Comparison of ENCODE assay signal across 25 cellular contexts in genomic region chr10:128160335-128160734, GRCh38. TPM values are rescaled to one million over a fixed set of nuclear protein-coding genes. Genes with fewer than 3 reads are reported as not detected.
DNase-seq lines count a peak whose midpoint lies in the region; ATAC-seq, FAIRE-seq and TF ChIP-seq lines count a peak whose summit lies in the region.
"Had no signal": no experiment of that assay in that cellular context is flagged by ENCODE, and none has a peak within 500 bp of the region (broad histone marks: within the 10 kb centered on the region; RNA-seq: fewer than 3 reads in every experiment).

No MANE protein-coding gene starts in this region.

- peaks cover 15% of the 10 kb centered on the region for H3K4me1 ChIP-seq in DND-41 (ENCODE audit: insufficient read depth, low read length)
- H3K4me1 ChIP-seq in right cardiac atrium (ENCODE audit: control insufficient read depth, insufficient read depth, low read length), result no peaks in the 10 kb centered on the region
- H3K4me1 ChIP-seq: ascending aorta had no signal

- peak; percentile 35 for DNase-seq in SIG-M5 treated with dmso at 0.1 percent for 504 hours (lab: John Stamatoyannopoulos, UW; ENCODE audit: unreplicated experiment)
- no peak for DNase-seq in SIG-M5 (lab: John Stamatoyannopoulos, UW)
- peak; percentile 29 for DNase-seq in DND-41
- peak; percentile 77 for DNase-seq in NCI-H748 (lab: John Stamatoyannopoulos, UW; ENCODE audit: unreplicated experiment)
- DNase-seq in epithelial cell of esophagus (ENCODE audit: low read depth), result peak; percentile 8
- no peak for DNase-seq in GM12892 (ENCODE audit: insufficient read length)
- DNase-seq in right cardiac atrium, result no peak
- DNase-seq in iPS-NIHi11 (ENCODE audit: low spot score), result no peak
- DNase-seq: activated CD4-positive, alpha-beta T cell treated with anti-CD3 and anti-CD28 coated beads, Interleukin-2, amount 10 ng/mL, durations not matched to agents 7 days and 5 days; caudate nucleus; dermis blood vessel endothelial cell; KG1; mucosa of descending colon; NCI-H1694 treated with DMSO at 0.1 percent for 48 hours; ovary; SHP77; stimulated activated CD4-positive, alpha-beta T cell treated with anti-CD3 and anti-CD28 coated beads, Interleukin-2, amount 100 ng/mL, for 24 hours; SW 1271; T-helper 9 cell; WERI-Rb-1 had no signal

- no peaks in the 10 kb centered on the region for H3K9me3 ChIP-seq in DND-41 (ENCODE audit: insufficient read depth, low read length, severe bottlenecking)
- no peaks in the 10 kb centered on the region for H3K9me3 ChIP-seq in right cardiac atrium (ENCODE audit: control insufficient read depth, low read length)
- H3K9me3 ChIP-seq: ascending aorta, mucosa of descending colon, ovary had no signal

- no peaks in the 10 kb centered on the region for H3K79me2 ChIP-seq in DND-41 (ENCODE audit: insufficient read depth, low read length)

- whole genome bisulfite sequencing in right cardiac atrium, result 49% methylated on average over 6 of the region's 6 CpGs

- no peak for TF ChIP-seq CTCF in DND-41 (IDR thresholded peaks at IDR 0.05; ENCODE audit: borderline replicate concordance, extremely low read depth, low read length, poor library complexity, severe bottlenecking)
- no peak for TF ChIP-seq CTCF in epithelial cell of esophagus (IDR thresholded peaks at IDR 0.05; ENCODE audit: insufficient read depth, low read depth, low read length, missing control alignments)

- H3K27ac ChIP-seq in DND-41 (ENCODE audit: low read length) (no peak overlapping the region), right cardiac atrium (ENCODE audit: low read length) (no peak overlapping the region)
- H3K27ac ChIP-seq: ascending aorta, ovary, WERI-Rb-1 had no signal

- H3K4me2 ChIP-seq in DND-41 (ENCODE audit: insufficient read depth, low read length), result no peak overlapping the region

- H4K20me1 ChIP-seq in DND-41 (ENCODE audit: insufficient read depth, low read length), result no peaks in the 10 kb centered on the region

- no peaks in the 10 kb centered on the region for H3K36me3 ChIP-seq in DND-41 (ENCODE audit: insufficient read depth, low read length)
- H3K36me3 ChIP-seq: ascending aorta, ovary, WERI-Rb-1 had no signal

- H3K4me3 ChIP-seq in DND-41 (ENCODE audit: low read depth in 1 of 2, low read length in 2 of 2) (no peak overlapping the region), epithelial cell of esophagus (ENCODE audit: low read length) (no peak overlapping the region), right cardiac atrium (ENCODE audit: low read length) (no peak overlapping the region)
- H3K4me3 ChIP-seq: ascending aorta, lung, mucosa of descending colon, ovary had no signal

- H3K27me3 ChIP-seq in DND-41 (ENCODE audit: insufficient read depth, low read length, poor library complexity), result no peaks in the 10 kb centered on the region
- no peaks in the 10 kb centered on the region for H3K27me3 ChIP-seq in right cardiac atrium (ENCODE audit: control insufficient read depth, insufficient read depth)
- H3K27me3 ChIP-seq: ascending aorta, ovary had no signal

- ATAC-seq in DND-41 (ENCODE audit: insufficient read depth, low read depth) (peak; percentile 76), right cardiac atrium (no peak)
- ATAC-seq: HCT116, mucosa of descending colon had no signal

- no peak overlapping the region for H3K9ac ChIP-seq in DND-41 (ENCODE audit: low read depth, low read length)

- H2AFZ ChIP-seq in DND-41 (ENCODE audit: low read depth, low read length), result peak overlapping the region; percentile 14; the same call in 1 of the 2 replicates

- intact Hi-C loops in right cardiac atrium (cut with DNase I), result no loop called here

- TF ChIP-seq POLR2A in GM12892 (IDR thresholded peaks at IDR 0.05; ENCODE audit: low read depth, low read length), result no peak

- FAIRE-seq in GM12892 (lab: Jason Lieb, UNC), result no peak
- FAIRE-seq: frontal cortex, HTR-8/SVneo had no signal

RNA-seq across cellular contexts. Expression of gene MKI67, which starts 34.1 kb away (rescaled TPM):
- 29.0 TPM for polyA plus RNA-seq in GM12892 (2012; ENCODE audit: missing spikeins)
- 1 to 10 TPM in 2 of 4 donors, under 1 TPM in 2; 0.11 to 4.9 (median 1.8) TPM for total RNA-seq in right cardiac atrium
- polyA plus RNA-seq in right cardiac atrium, result 0.05 TPM

Comparison
In these comparisons a context has a peak if more than half of its experiments do, and no peak if none do; other contexts are left out.
1. DNase-seq: peak in SIG-M5 treated with dmso at 0.1 percent for 504 hours (single experiment), DND-41 (single experiment), NCI-H748 (single experiment) and epithelial cell of esophagus (single experiment); none in SIG-M5 (single experiment), GM12892 (single experiment), right cardiac atrium (0 of 3) and iPS-NIHi11 (single experiment).